9 cellular contexts compared by ENCODE assay signal in genomic region chr7:16754869-16755317, GRCh38. TPM values are rescaled to one million over a fixed set of nuclear protein-coding genes. Genes with fewer than 3 reads are reported as not detected.
A peak's percentile ranks its signal among the peaks of the same experiment; 100 is the strongest.
DNase-seq lines count a peak whose midpoint lies in the region; ATAC-seq, FAIRE-seq and TF ChIP-seq lines count a peak whose summit lies in the region.
"Had no signal": no experiment of that assay in that cellular context is flagged by ENCODE, and none has a peak within 500 bp of the region (broad histone marks: within the 10 kb centered on the region; RNA-seq: fewer than 3 reads in every experiment).

No MANE protein-coding gene starts in this region.

- POLR2A ChIA-PET in K562 (lab: Yijun Ruan, JAX) = interaction anchor here (0.6 to 2.2 kb wide), 5 partner anchors 11 to 140 kb away, joined by 3 to 8 read pairs (median 3); no protein-coding TSS in a partner anchor

- no peaks in the 10 kb centered on the region for H3K36me3 ChIP-seq in BE2C
- no peaks in the 10 kb centered on the region; the same call in 2 of the 3 replicates for H3K36me3 ChIP-seq in K562 (ENCODE audit: control insufficient read depth, insufficient read depth, low read length)

- H3K27me3 ChIP-seq in BE2C (no peaks in the 10 kb centered on the region), K562 (ENCODE audit: control insufficient read depth in 2 of 2, insufficient read depth in 2 of 2, low read length in 2 of 2) (no peaks in the 10 kb centered on the region), mononuclear cell (ENCODE audit: insufficient read depth, low read length) (peaks cover 8% of the 10 kb centered on the region)

- H3K4me3 ChIP-seq in BE2C (ENCODE audit: low read depth, low read length) = peak overlapping the region; percentile 82
- H3K4me3 ChIP-seq in K562 = peak overlapping the region; percentile 72
- peak overlapping the region; percentile 51 for H3K4me3 ChIP-seq in mononuclear cell (ENCODE audit: low read length)

- peak overlapping the region; percentile 87; the same call in 1 of the 2 replicates for H2AFZ ChIP-seq in K562 (ENCODE audit: low read depth, low read length)

- no peaks in the 10 kb centered on the region for H3K9me3 ChIP-seq in BE2C
- H3K9me3 ChIP-seq in K562 (replicated peaks; ENCODE audit: control insufficient read depth, insufficient read depth, low read depth, low read length) = no peaks in the 10 kb centered on the region; the same call in 1 of the 2 replicates
- no peaks in the 10 kb centered on the region for H3K9me3 ChIP-seq in mononuclear cell (ENCODE audit: low read depth, low read length)

- H3K4me1 ChIP-seq in BE2C (0 out of 2 replicates have a peak, but pooled peaks cover 2% of the 10 kb centered on the region), K562 (replicated peaks in 1 of 2; ENCODE audit: control insufficient read depth in 2 of 2, insufficient read depth in 2 of 2, low read length in 2 of 2) (peaks cover 9 to 11% of the 10 kb centered on the region in 2 experiments; a peak in 4 of 5 replicates), mononuclear cell (ENCODE audit: insufficient read depth, low read length) (peaks cover 17% of the 10 kb centered on the region)

- no peak for TF ChIP-seq POLR2A in K562 (conservative IDR thresholded peaks at IDR 0.05)

- ATAC-seq in K562 = peak; percentile 40

- in situ Hi-C loops in KBM-7 (cut with MboI; ENCODE audit: low pct_unique_long_range_greater_than_20kb, low sequenced_read_pairs) (no loop called here), K562 (cut with MboI) (no loop called here)

- CTCF ChIA-PET in K562 (lab: Yijun Ruan, JAX; ENCODE audit: low intra/inter-chr PET ratio) = no interaction called here

- 6% methylated on average over 5 of the region's 5 CpGs for WGBS in K562 (ENCODE audit: insufficient coverage, low coverage, missing lambda C conversion rate)

- TSS peak; percentile 52 for BruUV-seq in K562 (replicated peaks; lab: Mats Ljungman, UMichigan)

- peaks cover 45% of the 10 kb centered on the region for H3K79me2 ChIP-seq in K562 (ENCODE audit: control insufficient read depth, insufficient read depth, low read length)

- no peak for TF ChIP-seq RAD21 in K562 (CRISPR knock-in tag; conservative IDR thresholded peaks at IDR 0.05 in 1 of 2, IDR thresholded peaks at IDR 0.05 in 1 of 2)

- DNase-seq in BE2C = no peak
- peak; percentile 56 for DNase-seq in KBM-7
- DNase-seq in K562 (ENCODE audit: extremely low read depth in 1 of 4, low spot score in 3 of 4) = peak in 2 of 4 experiments; percentile 53 to 64
- no peak for DNase-seq in NCI-H1436 treated with DMSO at 0.1 percent for 48 hours (lab: John Stamatoyannopoulos, UW)
- no peak for DNase-seq in DMS114 treated with DMSO at 0.1 percent for 48 hours (lab: John Stamatoyannopoulos, UW; ENCODE audit: unreplicated experiment)
- DNase-seq in HuH-7 (ENCODE audit: low spot score) = no peak
- no peak for DNase-seq in epidermal melanocyte (ENCODE audit: insufficient read length, low spot score)
- DNase-seq: NCI-H2227 treated with DMSO at 0.1 percent for 48 hours had no signal

- H4K20me1 ChIP-seq in K562 (replicated peaks; ENCODE audit: control insufficient read depth, insufficient read depth, low read length) = no peaks in the 10 kb centered on the region

- TF ChIP-seq CTCF in BE2C (IDR thresholded peaks at IDR 0.05; ENCODE audit: low read depth, low read length) (no peak), K562 (IDR thresholded peaks at IDR 0.05 in 2 of 3, conservative IDR thresholded peaks at IDR 0.05 in 1 of 3; ENCODE audit: insufficient read depth in 2 of 3, low read depth in 1 of 3, low read length in 3 of 3) (no peak)

- H3K4me2 ChIP-seq in K562 (ENCODE audit: insufficient read depth, low read length) = peak overlapping the region; percentile 92

- peak; percentile 76 for FAIRE-seq in K562 (lab: Jason Lieb, UNC)

- 0 out of 2 replicates have a peak, but pooled peaks have one; percentile 17 for TF ChIP-seq EP300 in K562 (IDR thresholded peaks at IDR 0.05; ENCODE audit: low read length)

- peak overlapping the region; percentile 35; the same call in 2 of the 3 replicates for H3K27ac ChIP-seq in K562 (ENCODE audit: extremely low read depth, low read depth, low read length)

- no peaks in the 10 kb centered on the region for H3K9me1 ChIP-seq in K562 (ENCODE audit: control insufficient read depth, insufficient read depth, low read length)

- peak overlapping the region; percentile 54 to 64; a peak in 3 of 4 replicates for H3K9ac ChIP-seq in K562 (ENCODE audit: insufficient read depth in 1 of 2, low read depth in 2 of 2, low read length in 2 of 2)

- intact Hi-C loops in K562 (cut with micrococcal nuclease) = loop anchor here (5.0 to 10.0 kb wide), 4 partner anchors 50 to 490 kb away; partner anchors contain the start of genes ANKMY2, BZW2 and CRPPA

TF ChIP-seq in K562, 482 proteins besides CTCF, POLR2A, EP300 and RAD21 (continues in another document):
- TF ChIP-seq, protein P1, sequence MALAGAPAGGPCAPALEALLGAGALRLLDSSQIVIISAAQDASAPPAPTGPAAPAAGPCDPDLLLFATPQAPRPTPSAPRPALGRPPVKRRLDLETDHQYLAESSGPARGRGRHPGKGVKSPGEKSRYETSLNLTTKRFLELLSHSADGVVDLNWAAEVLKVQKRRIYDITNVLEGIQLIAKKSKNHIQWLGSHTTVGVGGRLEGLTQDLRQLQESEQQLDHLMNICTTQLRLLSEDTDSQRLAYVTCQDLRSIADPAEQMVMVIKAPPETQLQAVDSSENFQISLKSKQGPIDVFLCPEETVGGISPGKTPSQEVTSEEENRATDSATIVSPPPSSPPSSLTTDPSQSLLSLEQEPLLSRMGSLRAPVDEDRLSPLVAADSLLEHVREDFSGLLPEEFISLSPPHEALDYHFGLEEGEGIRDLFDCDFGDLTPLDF (CRISPR knock-in tag; IDR thresholded peaks at IDR 0.05) = no peak
- TF ChIP-seq DACH1 (IDR thresholded peaks at IDR 0.05; ENCODE audit: partially characterized antibody) (no peak), NELFE (IDR thresholded peaks at IDR 0.05; ENCODE audit: insufficient read depth, insufficient read length) (no peak), ZNF282 (CRISPR knock-in tag; IDR thresholded peaks at IDR 0.05) (no peak), EWSR1 (IDR thresholded peaks at IDR 0.05; ENCODE audit: borderline replicate concordance, low read depth, partially characterized antibody) (no peak), GABPB1 (CRISPR knock-in tag; IDR thresholded peaks at IDR 0.05) (no peak), ZNF75A (CRISPR knock-in tag; IDR thresholded peaks at IDR 0.05) (no peak), EP400 (IDR thresholded peaks at IDR 0.05) (no peak), TCF3 (CRISPR knock-in tag; IDR thresholded peaks at IDR 0.05) (peak; percentile 61), SNIP1 (IDR thresholded peaks at IDR 0.05; ENCODE audit: low read depth) (no peak), RAD51 (IDR thresholded peaks at IDR 0.05; ENCODE audit: borderline replicate concordance, low read depth) (no peak), MEF2A (IDR thresholded peaks at IDR 0.05; ENCODE audit: control insufficient read depth, low read depth, low read length) (peak; percentile 58; the same call in 1 of the 2 replicates), ZNF408 (CRISPR knock-in tag; IDR thresholded peaks at IDR 0.05; ENCODE audit: low read depth) (no peak), SREBF2 (CRISPR knock-in tag; IDR thresholded peaks at IDR 0.05) (no peak), GTF2E2 (tag; IDR thresholded peaks at IDR 0.05) (no peak), ARID2 (IDR thresholded peaks at IDR 0.05) (no peak), SUPT5H (IDR thresholded peaks at IDR 0.05) (no peak)

RNA-seq across cellular contexts. Expression of gene TSPAN13, which starts 1.3 kb away (rescaled TPM):
- 3.4 TPM for polyA plus RNA-seq in BE2C (2012; ENCODE audit: insufficient read depth, insufficient read length, low read depth)
- 20.7 and 45.9 TPM in 2 replicates for total RNA-seq in K562 (2011; cell fraction: chromatin; rRNA removed; ENCODE audit: low replicate concordance)
- 26.2 and 28.2 TPM in 2 replicates for total RNA-seq in K562 (2011; cell fraction: nucleolus; rRNA removed)
- total RNA-seq in K562 (2011; cell fraction: nucleoplasm; rRNA removed) = 50.4 and 66.6 TPM in 2 replicates
- total RNA-seq in K562 (2014; rRNA removed) = 12.8 and 16.6 TPM in 2 replicates
- 29.2 and 32.5 TPM in 2 replicates for total RNA-seq in K562 (2014; rRNA removed; fragmentation: Illumina TruSeq; extraction: Trizol)
- 14.3 and 16.4 TPM in 2 replicates for total RNA-seq in K562 (2015; rRNA removed; fragmentation: Illumina TruSeq; extraction: Trizol)
- total RNA-seq in K562 (2021) = 26.8 and 28.9 TPM in 2 replicates
- 23.3 and 46.3 TPM in 2 replicates for polyA plus RNA-seq in K562 (2011; rRNA removed)
- 14.2 and 22.5 TPM in 2 replicates for polyA plus RNA-seq in K562 (2011; cell fraction: cytosol; rRNA removed)
- 8.5 and 10.1 TPM in 2 replicates for polyA plus RNA-seq in K562 (2011; cell fraction: nucleus; rRNA removed)
- polyA plus RNA-seq in K562 (2012) = 17.7 and 21.3 TPM in 2 replicates
- polyA plus RNA-seq in K562 (2014; fragmentation: Illumina TruSeq; extraction: Trizol) = 25.0 and 29.3 TPM in 2 replicates
- 1 to 10 TPM; 7.8 to 9.8 TPM for polyA plus RNA-seq in K562 (2014; fragmentation: Nextera tagmentation; extraction: Ambion mirVana)
- 20.0 and 23.9 TPM in 2 replicates for polyA plus RNA-seq in K562 (2014; rRNA removed)
- 12.9 and 21.0 TPM in 2 replicates for polyA minus RNA-seq in K562 (2011; rRNA and poly(A)+ RNA removed)
- 8.0 and 14.1 TPM in 2 replicates for polyA minus RNA-seq in K562 (2011; cell fraction: cytosol; rRNA and poly(A)+ RNA removed)
- polyA minus RNA-seq in K562 (2011; cell fraction: nucleus; rRNA and poly(A)+ RNA removed) = 3.5 and 5.3 TPM in 2 replicates
- total RNA-seq in mononuclear cell = 5.0 TPM

RNA-seq across cellular contexts. Expression of gene AGR2, which starts 49.9 kb away (rescaled TPM):
- not detected for polyA plus RNA-seq in BE2C (2012; ENCODE audit: insufficient read depth, insufficient read length, low read depth)
- total RNA-seq in K562 (2011; cell fraction: chromatin; rRNA removed; ENCODE audit: low replicate concordance) = not detected in 2 replicates
- not detected in 2 replicates for total RNA-seq in K562 (2011; cell fraction: nucleolus; rRNA removed)
- not detected in 2 replicates for total RNA-seq in K562 (2011; cell fraction: nucleoplasm; rRNA removed)
- not detected in 2 replicates for total RNA-seq in K562 (2014; rRNA removed)
- total RNA-seq in K562 (2014; rRNA removed; fragmentation: Illumina TruSeq; extraction: Trizol) = not detected in 2 replicates
- total RNA-seq in K562 (2015; rRNA removed; fragmentation: Illumina TruSeq; extraction: Trizol) = not detected in 2 replicates
- total RNA-seq in K562 (2021) = 0.66 and 0.98 TPM in 2 replicates
- polyA plus RNA-seq in K562 (2011; rRNA removed) = not detected in 2 replicates
- polyA plus RNA-seq in K562 (2011; cell fraction: cytosol; rRNA removed) = 0.22 TPM in 1 of 2 replicates, not detected in the other
- polyA plus RNA-seq in K562 (2011; cell fraction: nucleus; rRNA removed) = not detected in 2 replicates
- not detected in 2 replicates for polyA plus RNA-seq in K562 (2012)
- polyA plus RNA-seq in K562 (2014; fragmentation: Illumina TruSeq; extraction: Trizol) = not detected in 2 replicates
- not detected for polyA plus RNA-seq in K562 (2014; fragmentation: Nextera tagmentation; extraction: Ambion mirVana)
- polyA plus RNA-seq in K562 (2014; rRNA removed) = not detected in 2 replicates
- polyA minus RNA-seq in K562 (2011; rRNA and poly(A)+ RNA removed) = not detected in 2 replicates
- not detected in 2 replicates for polyA minus RNA-seq in K562 (2011; cell fraction: cytosol; rRNA and poly(A)+ RNA removed)
- polyA minus RNA-seq in K562 (2011; cell fraction: nucleus; rRNA and poly(A)+ RNA removed) = not detected in 2 replicates
- total RNA-seq in mononuclear cell = not detected
